Comparison of ENCODE assay signal across 1 cellular context in genomic region chr21:28627691-28628090, GRCh38.
TF ChIP-seq lines count a peak whose summit lies in the region.

No MANE protein-coding gene starts in this region.

TF ChIP-seq in SK-N-SH treated with all-trans-retinoic acid at 6 μM for 48 hours, 23 proteins besides CTCF, POLR2A, EP300 and RAD21 (continued from another document):
- TF ChIP-seq RARB (CRISPR knock-in tag; IDR thresholded peaks at IDR 0.05): no peak
- TF ChIP-seq BACH2 (CRISPR knock-in tag; IDR thresholded peaks at IDR 0.05; ENCODE audit: borderline replicate concordance): no peak
- no peak for TF ChIP-seq ZNF565 (CRISPR knock-in tag; conservative IDR thresholded peaks at IDR 0.05; ENCODE audit: low read depth)
- TF ChIP-seq OSR1 (CRISPR knock-in tag; IDR thresholded peaks at IDR 0.05): no peak
- no peak for TF ChIP-seq PATZ1 (CRISPR knock-in tag; IDR thresholded peaks at IDR 0.05; ENCODE audit: borderline replicate concordance)
- no peak for TF ChIP-seq CSDC2 (CRISPR knock-in tag; IDR thresholded peaks at IDR 0.05)
TF ChIP-seq in SK-N-SH treated with all-trans-retinoic acid at 6 μM for 48 hours: peak in this region for 0.
